In genomic region chr10:122373713-122374112, GRCh38 we compare ENCODE assay signal across 8 cellular contexts. TPM values are rescaled to one million over a fixed set of nuclear protein-coding genes. Genes with fewer than 3 reads are reported as not detected.
DNase-seq lines count a peak whose midpoint lies in the region; ATAC-seq and TF ChIP-seq lines count a peak whose summit lies in the region.

No MANE protein-coding gene starts in this region.

- no peaks in the 10 kb centered on the region for H3K27me3 Mint-ChIP-seq in chondrocyte (ENCODE audit: low read depth)
- H3K27me3 Mint-ChIP-seq in memory B cell, result peaks cover 14% of the 10 kb centered on the region

- H3K27me3 ChIP-seq in BE2C, result no peaks in the 10 kb centered on the region
- H3K27me3 ChIP-seq in uterus, result no peaks in the 10 kb centered on the region

- no peak for DNase-seq in BE2C
- no peak for DNase-seq in LNCaP clone FGC (ENCODE audit: low read depth)
- no peak for DNase-seq in chondrocyte (ENCODE audit: low spot score)
- DNase-seq in memory B cell (ENCODE audit: low spot score in 2 of 2), result no peak
- peak in 1 of 2 donors; percentile 27 for DNase-seq in uterus
- DNase-seq in NCI-H1436 treated with DMSO at 0.1 percent for 48 hours (lab: John Stamatoyannopoulos, UW), result no peak

- TF ChIP-seq POLR2A in uterus (IDR thresholded peaks at IDR 0.05), result no peak

- TF ChIP-seq CTCF in BE2C (IDR thresholded peaks at IDR 0.05; ENCODE audit: low read depth, low read length) (no peak), LNCaP clone FGC (IDR thresholded peaks at IDR 0.05; ENCODE audit: control insufficient read depth, extremely low read depth, insufficient read depth) (no peak), chondrocyte (IDR thresholded peaks at IDR 0.05) (no peak), uterus (IDR thresholded peaks at IDR 0.05) (no peak)

- H3K4me3 Mint-ChIP-seq in chondrocyte (ENCODE audit: unreplicated experiment), result peak overlapping the region; percentile 90
- H3K4me3 Mint-ChIP-seq in memory B cell, result peak overlapping the region; percentile 83

- H3K4me3 ChIP-seq in BE2C (ENCODE audit: low read depth, low read length), result peak overlapping the region; percentile 85
- peak overlapping the region; percentile 51 for H3K4me3 ChIP-seq in LNCaP clone FGC (ENCODE audit: low read depth, low read length)
- peak overlapping the region; percentile 34 to 90 for H3K4me3 ChIP-seq in uterus

- no peaks in the 10 kb centered on the region; the same call in 1 of the 2 replicates for H3K4me1 ChIP-seq in BE2C
- no peaks in the 10 kb centered on the region for H3K4me1 ChIP-seq in uterus

- H3K4me1 Mint-ChIP-seq in chondrocyte (ENCODE audit: low read depth), result peaks cover 42% of the 10 kb centered on the region
- peaks cover 7% of the 10 kb centered on the region for H3K4me1 Mint-ChIP-seq in memory B cell

- H3K27ac Mint-ChIP-seq in chondrocyte (ENCODE audit: unreplicated experiment) (peak overlapping the region; percentile 97), memory B cell (peak overlapping the region; percentile 67)

- H3K9me3 Mint-ChIP-seq in chondrocyte (ENCODE audit: low read depth), result no peaks in the 10 kb centered on the region
- no peaks in the 10 kb centered on the region for H3K9me3 Mint-ChIP-seq in memory B cell

- intact Hi-C loops in uterus (cut with DNase I; ENCODE audit: low total_unique reads), result no loop called here

- H3K36me3 ChIP-seq in BE2C (no peaks in the 10 kb centered on the region; the same call in 1 of the 2 replicates), uterus (no peaks in the 10 kb centered on the region)

- no peaks in the 10 kb centered on the region for H3K9me3 ChIP-seq in BE2C
- no peaks in the 10 kb centered on the region for H3K9me3 ChIP-seq in uterus

- H3K27ac ChIP-seq in uterus, result peak overlapping the region; percentile 97 to 99

- H3K36me3 Mint-ChIP-seq in chondrocyte (ENCODE audit: low read depth) (no peaks in the 10 kb centered on the region), memory B cell (no peaks in the 10 kb centered on the region)

- ATAC-seq in memory B cell (ENCODE audit: low read depth), result no peak
- ATAC-seq in HG03521 (IDR thresholded peaks at IDR 0.05; ENCODE audit: unreplicated experiment), result no peak
- no peak for ATAC-seq in HG03571 (IDR thresholded peaks at IDR 0.05; ENCODE audit: unreplicated experiment)

RNA-seq across cellular contexts. Expression of gene PLEKHA1, which starts 0.8 kb away (rescaled TPM):
- polyA plus RNA-seq in BE2C (2012; ENCODE audit: insufficient read depth, insufficient read length, low read depth), result 10.2 TPM
- 63.7 to 69.8 TPM (median 64.5 TPM) in 3 replicates for total RNA-seq in chondrocyte
- 10 to 100 TPM in 3 of 4 donors, 1 to 10 TPM in 1; 9.2 to 54.1 (median 29.0) TPM for total RNA-seq in uterus
